Comparison of ENCODE assay signal across 11 cellular contexts in the genomic region with DNA sequence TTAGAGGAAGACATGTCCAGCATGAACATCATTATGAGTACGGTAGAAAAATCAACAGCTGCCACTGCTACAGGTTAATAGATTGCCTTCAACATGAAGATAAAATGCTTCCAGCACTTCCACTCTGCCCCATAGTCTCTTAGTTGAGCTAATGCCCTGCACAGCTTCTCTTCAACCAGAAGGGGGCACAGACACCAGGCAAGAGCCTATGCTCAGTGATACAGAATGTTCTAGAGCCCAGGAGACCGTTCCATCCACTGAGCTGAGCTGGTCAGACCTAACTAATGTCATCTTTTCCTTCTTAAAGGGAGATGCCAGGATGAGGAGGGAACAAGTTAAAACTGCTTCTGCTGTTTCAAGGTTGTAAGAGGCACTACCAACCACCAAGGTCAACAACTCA. TPM values are rescaled to one million over a fixed set of nuclear protein-coding genes. Genes with fewer than 3 reads are reported as not detected.
A peak's percentile ranks its signal among the peaks of the same experiment; 100 is the strongest.
DNase-seq lines count a peak whose midpoint lies in the region; ATAC-seq and TF ChIP-seq lines count a peak whose summit lies in the region.
"Had no signal": no experiment of that assay in that cellular context is flagged by ENCODE, and none has a peak within 500 bp of the region (broad histone marks: within the 10 kb centered on the region; RNA-seq: fewer than 3 reads in every experiment).

No MANE protein-coding gene starts in this region.

- no peak overlapping the region for H3K4me3 ChIP-seq in DOHH2 (ENCODE audit: low read length)
- H3K4me3 ChIP-seq: body of pancreas, sigmoid colon had no signal

- no peaks in the 10 kb centered on the region for H3F3A ChIP-seq in DOHH2 (ENCODE audit: control insufficient read depth, insufficient read depth)

- CTCF ChIA-PET in HEK293T (lab: Yijun Ruan, JAX): interaction anchor here (0.6 to 1.0 kb wide), 4 partner anchors 11 to 61 kb away, joined by 3 to 6 read pairs (median 4); no protein-coding TSS in a partner anchor

- H3K9me3 ChIP-seq in DOHH2 (ENCODE audit: control insufficient read depth, insufficient read depth, low read length): no peaks in the 10 kb centered on the region
- H3K9me3 ChIP-seq: body of pancreas, sigmoid colon had no signal

- DNase-seq in RPMI8226 (peak; percentile 15), iris pigment epithelial cell (ENCODE audit: low read depth) (peak; percentile 30), HEK293T (ENCODE audit: extremely low spot score) (no peak), mesothelial cell of epicardium (ENCODE audit: low spot score in 2 of 2, unreplicated experiment in 2 of 2) (no peak)
- DNase-seq: body of pancreas, sigmoid colon had no signal

- POLR2A ChIA-PET in HEK293T (lab: Yijun Ruan, JAX): no interaction called here

- H3K4me3 Mint-ChIP-seq in mesothelial cell of epicardium: no peak overlapping the region

- H3K9me3 Mint-ChIP-seq in mesothelial cell of epicardium: peaks cover 51% of the 10 kb centered on the region

- H3K9me2 ChIP-seq in DOHH2 (replicated peaks; ENCODE audit: control insufficient read depth, low read length): no peaks in the 10 kb centered on the region

- H3K4me1 ChIP-seq in DOHH2 (ENCODE audit: control insufficient read depth, low read length): no peaks in the 10 kb centered on the region
- H3K4me1 ChIP-seq: body of pancreas, sigmoid colon had no signal

- peak; percentile 57 for ATAC-seq in GM21723 (IDR thresholded peaks at IDR 0.05; ENCODE audit: unreplicated experiment)
- ATAC-seq in HG03520 (IDR thresholded peaks at IDR 0.05; ENCODE audit: unreplicated experiment): no peak
- ATAC-seq in GM19035 (IDR thresholded peaks at IDR 0.05; ENCODE audit: unreplicated experiment): no peak
- ATAC-seq: body of pancreas had no signal

- no peaks in the 10 kb centered on the region for H3K36me3 Mint-ChIP-seq in mesothelial cell of epicardium

- TF ChIP-seq CTCF in DOHH2 (IDR thresholded peaks at IDR 0.05; ENCODE audit: low read depth, low read length, poor library complexity, severe bottlenecking) (peak; percentile 36), mesothelial cell of epicardium (IDR thresholded peaks at IDR 0.05; ENCODE audit: unreplicated experiment) (no peak)

- no peaks in the 10 kb centered on the region for H3K79me2 ChIP-seq in DOHH2 (ENCODE audit: control insufficient read depth, low read length)

- no peaks in the 10 kb centered on the region for H3K4me1 Mint-ChIP-seq in mesothelial cell of epicardium

- no peaks in the 10 kb centered on the region for H4K20me1 ChIP-seq in DOHH2 (ENCODE audit: control insufficient read depth, insufficient read depth, low read depth, low read length)

- no peaks in the 10 kb centered on the region for H3K27me3 ChIP-seq in DOHH2 (ENCODE audit: control insufficient read depth, low read length)
- H3K27me3 ChIP-seq: body of pancreas, sigmoid colon had no signal

- H3K27ac ChIP-seq in DOHH2 (ENCODE audit: low read depth, low read length): no peak overlapping the region
- H3K27ac ChIP-seq: body of pancreas, sigmoid colon, VCaP had no signal

- no peaks in the 10 kb centered on the region for H3K36me3 ChIP-seq in DOHH2 (ENCODE audit: control insufficient read depth, low read length)
- H3K36me3 ChIP-seq: sigmoid colon had no signal

- H3K27me3 Mint-ChIP-seq in mesothelial cell of epicardium (ENCODE audit: low read depth): peaks cover 11% of the 10 kb centered on the region

- no peak overlapping the region for H3K4me2 ChIP-seq in DOHH2 (ENCODE audit: low read length)

- H3K27ac Mint-ChIP-seq in mesothelial cell of epicardium: no peak overlapping the region

TF ChIP-seq in HEK293T, 16 proteins besides CTCF, POLR2A, EP300 and RAD21:
- no peak for TF ChIP-seq ARNT (IDR thresholded peaks at IDR 0.05)
- TF ChIP-seq SUZ12 (IDR thresholded peaks at IDR 0.05): no peak
- no peak for TF ChIP-seq L3MBTL2 (conservative IDR thresholded peaks at IDR 0.05)
- no peak for TF ChIP-seq NFRKB (IDR thresholded peaks at IDR 0.05)
- no peak for TF ChIP-seq FOXM1 (IDR thresholded peaks at IDR 0.05; ENCODE audit: borderline replicate concordance)
- TF ChIP-seq SP1 (IDR thresholded peaks at IDR 0.05): no peak
- no peak for TF ChIP-seq TARDBP (IDR thresholded peaks at IDR 0.05)
- no peak for TF ChIP-seq BHLHE40 (IDR thresholded peaks at IDR 0.05; ENCODE audit: borderline replicate concordance)
- TF ChIP-seq, protein P1, sequence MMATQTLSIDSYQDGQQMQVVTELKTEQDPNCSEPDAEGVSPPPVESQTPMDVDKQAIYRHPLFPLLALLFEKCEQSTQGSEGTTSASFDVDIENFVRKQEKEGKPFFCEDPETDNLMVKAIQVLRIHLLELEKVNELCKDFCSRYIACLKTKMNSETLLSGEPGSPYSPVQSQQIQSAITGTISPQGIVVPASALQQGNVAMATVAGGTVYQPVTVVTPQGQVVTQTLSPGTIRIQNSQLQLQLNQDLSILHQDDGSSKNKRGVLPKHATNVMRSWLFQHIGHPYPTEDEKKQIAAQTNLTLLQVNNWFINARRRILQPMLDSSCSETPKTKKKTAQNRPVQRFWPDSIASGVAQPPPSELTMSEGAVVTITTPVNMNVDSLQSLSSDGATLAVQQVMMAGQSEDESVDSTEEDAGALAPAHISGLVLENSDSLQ (IDR thresholded peaks at IDR 0.05): no peak
- no peak for TF ChIP-seq FOXA1 (IDR thresholded peaks at IDR 0.05)
- no peak for TF ChIP-seq FOXK2 (IDR thresholded peaks at IDR 0.05)
- no peak for TF ChIP-seq HDGF (IDR thresholded peaks at IDR 0.05; ENCODE audit: borderline replicate concordance)
- no peak for TF ChIP-seq ELF4 (IDR thresholded peaks at IDR 0.05)
- TF ChIP-seq LEF1 (IDR thresholded peaks at IDR 0.05; ENCODE audit: borderline replicate concordance): no peak
- no peak for TF ChIP-seq ZNF384 (IDR thresholded peaks at IDR 0.05)
- TF ChIP-seq CTBP1 (IDR thresholded peaks at IDR 0.05; ENCODE audit: borderline replicate concordance): no peak

RNA-seq across cellular contexts. Expression of gene SMIM10L2A, which starts 42.2 kb away (rescaled TPM):
- total RNA-seq in mesothelial cell of epicardium: 7.8 to 8.7 TPM (median 7.8 TPM) in 3 replicates

RNA-seq across cellular contexts. Expression of gene INTS6L, which starts 56.5 kb away (rescaled TPM):
- total RNA-seq in mesothelial cell of epicardium: 31.7 to 32.9 TPM (median 32.6 TPM) in 3 replicates

Comparison
In these comparisons a context has a peak if more than half of its experiments do, and no peak if none do; other contexts are left out.
1. DNase-seq: peak in RPMI8226 (single experiment) and iris pigment epithelial cell (single experiment); none in HEK293T (single experiment) and mesothelial cell of epicardium (0 of 2).